In the genomic region with DNA sequence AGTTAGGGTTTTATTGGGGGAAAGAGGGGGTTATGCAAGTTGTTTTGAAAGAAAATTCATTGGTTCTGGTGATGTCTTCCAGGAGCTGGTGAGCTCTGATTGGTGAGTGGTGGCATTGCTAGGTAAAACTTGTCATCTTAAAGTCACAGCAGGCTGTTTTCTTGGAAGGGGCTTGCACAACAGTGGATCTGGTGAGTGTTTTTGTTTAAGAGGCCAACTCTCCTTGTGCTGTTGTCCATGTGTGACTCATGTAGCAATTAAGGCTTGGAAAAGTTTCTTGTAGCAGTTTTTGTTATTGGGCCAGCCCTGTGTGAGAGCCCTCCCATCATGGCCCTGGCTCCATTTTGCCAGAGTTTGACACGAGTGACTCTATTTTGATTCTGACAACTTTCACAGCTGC, we compare ENCODE assay signal across 13 cellular contexts.
DNase-seq lines count a peak whose midpoint lies in the region; ATAC-seq and TF ChIP-seq lines count a peak whose summit lies in the region.
"Had no signal": no experiment of that assay in that cellular context is flagged by ENCODE, and none has a peak within 500 bp of the region (broad histone marks: within the 10 kb centered on the region; RNA-seq: fewer than 3 reads in every experiment).

No MANE protein-coding gene starts in this region.

- H3K27ac ChIP-seq in foreskin keratinocyte (no peak overlapping the region), upper lobe of right lung (no peak overlapping the region)
- H3K27ac ChIP-seq: dorsolateral prefrontal cortex, parathyroid adenoma had no signal

- H3K9me3 ChIP-seq in upper lobe of right lung, result no peaks in the 10 kb centered on the region

- no peak overlapping the region for H3K4me3 ChIP-seq in upper lobe of right lung
- H3K4me3 ChIP-seq: dorsolateral prefrontal cortex had no signal

- DNase-seq in left cardiac atrium (no peak), cardiac septum (ENCODE audit: low spot score) (no peak), T1000 (lab: John Stamatoyannopoulos, UW) (peak; percentile 1), foreskin keratinocyte (no peak), upper lobe of right lung (no peak), NOMO-1 treated with DMSO at 0.1 percent for 48 hours (lab: John Stamatoyannopoulos, UW; ENCODE audit: unreplicated experiment) (no peak)
- no peak for DNase-seq in activated CD8-positive, alpha-beta memory T cell treated with anti-CD3 and anti-CD28 coated beads, Interleukin-2, amount 50 U/mL, for 4 hours
- DNase-seq: activated CD4-positive, alpha-beta memory T cell treated with anti-CD3 and anti-CD28 coated beads for 36 hours; DMS79 treated with DMSO at 0.1 percent for 48 hours; dorsolateral prefrontal cortex; hippocampal formation had no signal

- intact Hi-C loops in left cardiac atrium (cut with DNase I) (no loop called here), cardiac septum (cut with DNase I) (no loop called here), upper lobe of right lung (cut with DNase I) (no loop called here)

- no peak for TF ChIP-seq CTCF in foreskin keratinocyte (conservative IDR thresholded peaks at IDR 0.05)
- no peak for TF ChIP-seq CTCF in upper lobe of right lung (IDR thresholded peaks at IDR 0.05)

- H3K27me3 ChIP-seq in foreskin keratinocyte (no peaks in the 10 kb centered on the region), upper lobe of right lung (no peaks in the 10 kb centered on the region)
- H3K27me3 ChIP-seq: dorsolateral prefrontal cortex had no signal

- H3K36me3 ChIP-seq in upper lobe of right lung, result no peaks in the 10 kb centered on the region

- H3K4me1 ChIP-seq in foreskin keratinocyte (no peaks in the 10 kb centered on the region), upper lobe of right lung (no peaks in the 10 kb centered on the region)
- H3K4me1 ChIP-seq: parathyroid adenoma had no signal

- ATAC-seq in left cardiac atrium (peak; percentile 34 to 62), foreskin keratinocyte (peak; percentile 31), upper lobe of right lung (peak; percentile 40), HG03108 (IDR thresholded peaks at IDR 0.05; ENCODE audit: unreplicated experiment) (no peak)
